In the genomic region with DNA sequence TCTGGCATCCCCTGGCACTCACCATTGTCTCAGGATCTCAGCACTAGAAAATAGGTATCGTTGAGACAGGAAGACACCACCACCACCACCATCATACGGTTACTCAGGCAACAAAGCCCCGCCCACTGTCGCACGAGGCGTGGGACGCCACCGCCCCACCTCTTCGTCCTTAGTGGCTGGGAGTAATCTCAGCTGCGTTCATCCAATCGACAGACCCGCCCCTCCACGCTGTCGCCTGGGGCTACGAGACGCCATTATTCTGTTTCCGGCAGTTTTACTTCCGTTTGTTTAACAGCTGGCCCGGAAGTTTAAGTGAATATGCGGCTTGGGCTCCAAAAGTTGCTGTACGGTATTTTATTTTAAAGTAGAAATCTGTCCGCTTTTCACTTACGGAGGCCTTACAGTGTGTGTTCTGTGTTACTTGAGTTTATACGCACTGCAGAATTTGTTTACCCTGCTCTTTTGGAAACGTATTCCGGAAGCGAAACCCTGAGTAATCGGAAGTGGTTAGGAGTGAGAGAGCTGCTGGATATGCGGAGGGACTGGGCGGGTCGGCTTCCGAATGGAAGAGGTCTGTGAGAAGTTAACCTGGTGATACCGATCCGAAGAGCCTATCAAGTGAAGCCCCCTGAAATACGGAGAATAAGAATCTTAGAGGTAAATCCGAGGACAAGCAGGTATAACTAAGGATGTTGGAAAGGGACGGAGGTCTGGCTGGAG, we compare ENCODE assay signal across 8 cellular contexts. TPM values are rescaled to one million over a fixed set of nuclear protein-coding genes. Genes with fewer than 3 reads are reported as not detected.
DNase-seq lines count a peak whose midpoint lies in the region; ATAC-seq, FAIRE-seq and TF ChIP-seq lines count a peak whose summit lies in the region.

BLZF1 (plus strand) TSS at position 510 of the 720 bp plus-strand sequence. CDS start 1,328 bp downstream, outside the sequence.
A gene with protein sequence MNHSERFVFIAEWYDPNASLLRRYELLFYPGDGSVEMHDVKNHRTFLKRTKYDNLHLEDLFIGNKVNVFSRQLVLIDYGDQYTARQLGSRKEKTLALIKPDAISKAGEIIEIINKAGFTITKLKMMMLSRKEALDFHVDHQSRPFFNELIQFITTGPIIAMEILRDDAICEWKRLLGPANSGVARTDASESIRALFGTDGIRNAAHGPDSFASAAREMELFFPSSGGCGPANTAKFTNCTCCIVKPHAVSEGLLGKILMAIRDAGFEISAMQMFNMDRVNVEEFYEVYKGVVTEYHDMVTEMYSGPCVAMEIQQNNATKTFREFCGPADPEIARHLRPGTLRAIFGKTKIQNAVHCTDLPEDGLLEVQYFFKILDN (minus strand): TSS at position 112 of the 720 bp plus-strand sequence. CDS start 87 bp downstream, at position 25.

- H3K4me1 ChIP-seq in left ventricle myocardium inferior, result peaks cover 39% of the 10 kb centered on the region

- H3K4me1 Mint-ChIP-seq in T-cell (peaks cover 22 to 40% (median 34%) of the 10 kb centered on the region in 3 donors), progenitor cell of endocrine pancreas (ENCODE audit: low read depth) (peaks cover 2% of the 10 kb centered on the region)

- H3K36me3 ChIP-seq in left ventricle myocardium inferior, result peaks cover 32% of the 10 kb centered on the region

- peak; percentile 39; the same call in 1 of the 2 replicates for TF ChIP-seq POLR2A in GM12892 (IDR thresholded peaks at IDR 0.05; ENCODE audit: low read depth, low read length)

- DNase-seq in GM12892 (ENCODE audit: insufficient read length), result peak; percentile 50
- peak; percentile 96 for DNase-seq in NCI-H146 (lab: John Stamatoyannopoulos, UW)
- DNase-seq in T-cell, result peak; percentile 95 to 99 (median 98)
- DNase-seq in amniotic stem cell (lab: John Stamatoyannopoulos, UW), result peak; percentile 92
- DNase-seq in left ventricle myocardium inferior, result peak; percentile 96
- DNase-seq in progenitor cell of endocrine pancreas (ENCODE audit: low spot score, unreplicated experiment), result peak; percentile 83
- DNase-seq in ureter (ENCODE audit: low spot score), result peak; percentile 96

- ATAC-seq in HG02852 (IDR thresholded peaks at IDR 0.05; ENCODE audit: unreplicated experiment) (peak; percentile 96), T-cell (replicated peaks in 1 of 4) (peak; percentile 96 to 99 (median 98))

- H3K27me3 Mint-ChIP-seq in T-cell (no peaks in the 10 kb centered on the region), progenitor cell of endocrine pancreas (no peaks in the 10 kb centered on the region)

- no peaks in the 10 kb centered on the region for H3K27me3 ChIP-seq in left ventricle myocardium inferior (ENCODE audit: low read depth)

- peak within 1 kb of the TSS; percentile 82 for H3K4me3 ChIP-seq in left ventricle myocardium inferior

- H3K4me3 Mint-ChIP-seq in T-cell (peak within 1 kb of the TSS in 1 of 3 donors; percentile 67), progenitor cell of endocrine pancreas (ENCODE audit: low read depth) (no peak within 1 kb of the TSS)

- H3K27ac ChIP-seq in left ventricle myocardium inferior (replicated peaks), result peak within 1 kb of the TSS; percentile 90

- H3K9me3 ChIP-seq in left ventricle myocardium inferior (replicated peaks), result no peaks in the 10 kb centered on the region

- CTCF ChIA-PET in T-cell (lab: Charles Lee), result interaction anchor here (0.6 to 3.0 kb wide), 10 partner anchors 19 to 1025 kb away, joined by 3 to 31 read pairs (median 3); partner anchors contain the start of gene METTL18 (in 1 of the 2)

- POLR2A ChIA-PET in T-cell (lab: Charles Lee), result interaction anchor here in 1 of 2 donors (0.6 to 1.1 kb wide), 2 partner anchors 526 to 698 kb away, joined by 3 to 4 read pairs; partner anchors contain the start of gene SCYL3

- TF ChIP-seq CTCF in left ventricle myocardium inferior (IDR thresholded peaks at IDR 0.05; ENCODE audit: borderline replicate concordance), result no peak
- no peak for TF ChIP-seq CTCF in progenitor cell of endocrine pancreas (IDR thresholded peaks at IDR 0.05; ENCODE audit: unreplicated experiment)

- H3K36me3 Mint-ChIP-seq in T-cell (peaks cover 20% of the 10 kb centered on the region), progenitor cell of endocrine pancreas (ENCODE audit: insufficient read depth) (peaks cover 3% of the 10 kb centered on the region)

- peak; percentile 99 for FAIRE-seq in GM12892 (lab: Jason Lieb, UNC)

- H3K9me3 Mint-ChIP-seq in T-cell (peaks cover 0 to 6% (median 5%) of the 10 kb centered on the region in 3 donors), progenitor cell of endocrine pancreas (ENCODE audit: low read depth) (peaks cover 3% of the 10 kb centered on the region)

- H3K27ac Mint-ChIP-seq in T-cell (no peak within 1 kb of the TSS), progenitor cell of endocrine pancreas (no peak within 1 kb of the TSS)

- intact Hi-C loops in left ventricle myocardium inferior (cut with micrococcal nuclease), result no loop called here

RNA-seq across cellular contexts. Expression of gene BLZF1, which starts in this region (rescaled TPM):
- polyA plus RNA-seq in GM12892 (2012; ENCODE audit: missing spikeins), result 8.3 TPM
- 10 to 100 TPM; 11.4 to 16.6 (median 15.6) TPM for total RNA-seq in T-cell
- total RNA-seq in left ventricle myocardium inferior, result 27.2 TPM
- total RNA-seq in progenitor cell of endocrine pancreas, result 18.6 and 20.2 TPM in 2 replicates
- total RNA-seq in ureter, result 32.0 TPM

RNA-seq across cellular contexts. Expression of the second gene that starts in this region (rescaled TPM):
- polyA plus RNA-seq in GM12892 (2012; ENCODE audit: missing spikeins), result 21.9 TPM
- total RNA-seq in T-cell (10 to 100 TPM in 3 of 5 donors, 1 to 10 TPM in 2; 7.4 to 14.4 (median 11.5) TPM), left ventricle myocardium inferior (13.1 TPM), progenitor cell of endocrine pancreas (32.7 and 39.4 TPM in 2 replicates), ureter (28.1 TPM)

Comparison
In these comparisons a context has a peak if more than half of its experiments do, and no peak if none do; other contexts are left out.
1. Peak in every context shown above with its lines: DNase-seq, ATAC-seq, H3K4me3 ChIP-seq and H3K27ac ChIP-seq.